Comparison of ENCODE assay signal across 8 cellular contexts in genomic region chr16:46883690-46884512, GRCh38. TPM values are rescaled to one million over a fixed set of nuclear protein-coding genes. Genes with fewer than 3 reads are reported as not detected.
DNase-seq lines count a peak whose midpoint lies in the region; ATAC-seq and TF ChIP-seq lines count a peak whose summit lies in the region.

Gene GPT2 (plus strand): TSS chr16:46884362. CDS start chr16:46884716, 354 bp downstream.

- intact Hi-C loops in dendritic cell treated with granulocyte-macrophage colony-stimulating factor and Interleukin-4, amounts not matched to agents 40 ng/mL and 50 ng/mL, for 4 days (cut with micrococcal nuclease), result no loop called here
- intact Hi-C loops in left lung (cut with DNase I), result no loop called here

- TF ChIP-seq CTCF in C4-2B (conservative IDR thresholded peaks at IDR 0.05) (no peak), left lung (IDR thresholded peaks at IDR 0.05) (peak in 1 of 2 donors; percentile 37)

- H3K27me3 Mint-ChIP-seq in dendritic cell treated with granulocyte-macrophage colony-stimulating factor and Interleukin-4, amounts not matched to agents 40 ng/mL and 50 ng/mL, for 4 days, result peaks cover 14% of the 10 kb centered on the region

- H3K4me1 Mint-ChIP-seq in dendritic cell treated with granulocyte-macrophage colony-stimulating factor and Interleukin-4, amounts not matched to agents 40 ng/mL and 50 ng/mL, for 4 days (ENCODE audit: low read depth), result peaks cover 28% of the 10 kb centered on the region

- H3K36me3 ChIP-seq in left lung, result no peaks in the 10 kb centered on the region

- peak within 1 kb of the TSS; percentile 86 to 91 for H3K4me3 ChIP-seq in left lung

- peak within 1 kb of the TSS; percentile 52 for H3K27ac Mint-ChIP-seq in dendritic cell treated with granulocyte-macrophage colony-stimulating factor and Interleukin-4, amounts not matched to agents 40 ng/mL and 50 ng/mL, for 4 days

- DNase-seq in NCI-H526 (lab: John Stamatoyannopoulos, UW) (peak; percentile 85 to 97), left lung (peak; percentile 97 to 100)
- peak; percentile 66 to 68 for DNase-seq in activated CD4-positive, alpha-beta T cell treated with anti-CD3 and anti-CD28 coated beads, Interleukin-2, amount 50 U/mL, for 24 hours (ENCODE audit: low read depth in 1 of 2, low spot score in 1 of 2)
- DNase-seq in stimulated activated CD4-positive, alpha-beta T cell treated with anti-CD3 and anti-CD28 coated beads, Interleukin-2, amount 100 ng/mL, for 4 hours (ENCODE audit: low read depth), result peak; percentile 63

- H3K27ac ChIP-seq in C4-2B (peak within 1 kb of the TSS; percentile 79), left lung (peak within 1 kb of the TSS in 1 of 2 donors; percentile 57)

- H3K4me3 Mint-ChIP-seq in dendritic cell treated with granulocyte-macrophage colony-stimulating factor and Interleukin-4, amounts not matched to agents 40 ng/mL and 50 ng/mL, for 4 days, result peak within 1 kb of the TSS; percentile 83

- H3K4me1 ChIP-seq in left lung, result peaks cover 0 to 17% of the 10 kb centered on the region in 2 donors

- ATAC-seq in GM19324 (IDR thresholded peaks at IDR 0.05; ENCODE audit: low FRiP score, unreplicated experiment) (peak; percentile 97), HG03460 (IDR thresholded peaks at IDR 0.05; ENCODE audit: unreplicated experiment) (peak; percentile 97), left lung (peak; percentile 99)

- no peaks in the 10 kb centered on the region for H3K9me3 Mint-ChIP-seq in dendritic cell treated with granulocyte-macrophage colony-stimulating factor and Interleukin-4, amounts not matched to agents 40 ng/mL and 50 ng/mL, for 4 days

- peaks cover 6% of the 10 kb centered on the region for H3K36me3 Mint-ChIP-seq in dendritic cell treated with granulocyte-macrophage colony-stimulating factor and Interleukin-4, amounts not matched to agents 40 ng/mL and 50 ng/mL, for 4 days (ENCODE audit: low read depth)

- H3K9me3 ChIP-seq in left lung, result no peaks in the 10 kb centered on the region

- H3K27me3 ChIP-seq in left lung, result peaks cover 6 to 12% of the 10 kb centered on the region in 2 donors

RNA-seq across cellular contexts. Expression of gene GPT2, which starts in this region (rescaled TPM):
- total RNA-seq in left lung, result 1 to 10 TPM; 9.1 to 10.0 TPM
